Comparison of ENCODE assay signal across 8 cellular contexts in genomic region chr19:2015611-2015950, GRCh38. TPM values are rescaled to one million over a fixed set of nuclear protein-coding genes. Genes with fewer than 3 reads are reported as not detected.
A peak's percentile ranks its signal among the peaks of the same experiment; 100 is the strongest.
DNase-seq lines count a peak whose midpoint lies in the region; ATAC-seq, FAIRE-seq and TF ChIP-seq lines count a peak whose summit lies in the region.

BTBD2 (minus strand) TSS chr19:2015714; CDS start chr19:2015703, 11 bp downstream.

- TF ChIP-seq CTCF in A673 (conservative IDR thresholded peaks at IDR 0.05; ENCODE audit: low read depth, low read length) (no peak), PC-3 (conservative IDR thresholded peaks at IDR 0.05; ENCODE audit: low read depth, low read length) (no peak), glutamatergic neuron (IDR thresholded peaks at IDR 0.05; ENCODE audit: partially characterized antibody, unreplicated experiment) (no peak), osteocyte (IDR thresholded peaks at IDR 0.05) (no peak)

- H3K9ac ChIP-seq in PC-3 (ENCODE audit: low read length), result peak within 1 kb of the TSS; percentile 75

- 1% methylated on average over 19 of the region's 19 CpGs for WGBS in urinary bladder

- intact Hi-C loops in A673 (cut with micrococcal nuclease; ENCODE audit: unreplicated experiment) (no loop called here), PC-3 (cut with micrococcal nuclease) (no loop called here)

- H3K79me2 ChIP-seq in PC-3 (ENCODE audit: low read length), result peaks cover 35% of the 10 kb centered on the region

- POLR2A ChIA-PET in A673 (lab: Charles Lee; ENCODE audit: low non-redundant PET) (interaction anchor here (0.5 to 0.8 kb wide), 2 partner anchors 113 to 365 kb away, joined by 3 to 19 read pairs; no protein-coding TSS in a partner anchor), PC-3 (lab: Charles Lee; ENCODE audit: unreplicated experiment) (no interaction called here)

- H3K36me3 Mint-ChIP-seq in activated naive CD8-positive, alpha-beta T cell, result no peaks in the 10 kb centered on the region
- H3K36me3 Mint-ChIP-seq in glutamatergic neuron (ENCODE audit: unreplicated experiment), result no peaks in the 10 kb centered on the region
- H3K36me3 Mint-ChIP-seq in osteocyte (ENCODE audit: unreplicated experiment), result peaks cover 7% of the 10 kb centered on the region

- peak; percentile 88 for DNase-seq in A673 (ENCODE audit: low spot score)
- peak; percentile 60 for DNase-seq in GM19239 (ENCODE audit: insufficient read length, low spot score)
- peak; percentile 45 for DNase-seq in PC-3
- DNase-seq in glutamatergic neuron, result peak; percentile 61
- no peak for DNase-seq in osteocyte (ENCODE audit: extremely low spot score, unreplicated experiment)

- H2AFZ ChIP-seq in PC-3 (ENCODE audit: low read length), result peak within 1 kb of the TSS; percentile 45; the same call in 1 of the 2 replicates

- no peaks in the 10 kb centered on the region for H3K9me2 ChIP-seq in PC-3 (replicated peaks; ENCODE audit: low read length)

- H3K4me2 ChIP-seq in PC-3 (ENCODE audit: low read length), result peak within 1 kb of the TSS; percentile 83

- no peaks in the 10 kb centered on the region for H4K20me1 ChIP-seq in PC-3 (ENCODE audit: low read length)

- H3F3A ChIP-seq in PC-3 (ENCODE audit: low read length, unreplicated experiment), result no peaks in the 10 kb centered on the region

- H3K9me3 ChIP-seq in A673 (ENCODE audit: low read depth, low read length, poor library complexity, severe bottlenecking), result no peaks in the 10 kb centered on the region
- H3K9me3 ChIP-seq in PC-3 (ENCODE audit: low read length), result no peaks in the 10 kb centered on the region

- H3K27ac ChIP-seq in A673 (ENCODE audit: low read depth, low read length, poor library complexity, severe bottlenecking), result peak within 1 kb of the TSS; percentile 67
- H3K27ac ChIP-seq in PC-3 (ENCODE audit: low read length), result no peak within 1 kb of the TSS
- peak within 1 kb of the TSS; percentile 73 for H3K27ac ChIP-seq in urinary bladder (ENCODE audit: low read depth)

- H3K36me3 ChIP-seq in A673 (ENCODE audit: insufficient read depth, low read length, poor library complexity, severe bottlenecking) (peaks cover 6% of the 10 kb centered on the region), PC-3 (ENCODE audit: low read depth, low read length) (no peaks in the 10 kb centered on the region), urinary bladder (ENCODE audit: insufficient read depth) (no peaks in the 10 kb centered on the region)

- peak within 1 kb of the TSS; percentile 22 for H3K27ac Mint-ChIP-seq in activated naive CD8-positive, alpha-beta T cell
- no peak within 1 kb of the TSS for H3K27ac Mint-ChIP-seq in glutamatergic neuron (ENCODE audit: unreplicated experiment)
- peak within 1 kb of the TSS; percentile 14 for H3K27ac Mint-ChIP-seq in osteocyte (ENCODE audit: unreplicated experiment)

- peak within 1 kb of the TSS; percentile 63 for H3K4me3 Mint-ChIP-seq in activated naive CD8-positive, alpha-beta T cell
- peak within 1 kb of the TSS; percentile 73 for H3K4me3 Mint-ChIP-seq in glutamatergic neuron (ENCODE audit: unreplicated experiment)
- peak within 1 kb of the TSS; percentile 69 for H3K4me3 Mint-ChIP-seq in osteocyte (ENCODE audit: unreplicated experiment)

- H3K4me1 ChIP-seq in A673 (ENCODE audit: insufficient read depth, low read length, poor library complexity, severe bottlenecking) (no peaks in the 10 kb centered on the region), PC-3 (ENCODE audit: insufficient read depth, low read length) (peaks cover 3% of the 10 kb centered on the region; the same call in 1 of the 2 replicates), urinary bladder (ENCODE audit: insufficient read depth) (no peaks in the 10 kb centered on the region)

- no peak for FAIRE-seq in GM19239 (lab: Jason Lieb, UNC)

- no peak for ATAC-seq in PC-3
- ATAC-seq in HG03457 (IDR thresholded peaks at IDR 0.05; ENCODE audit: unreplicated experiment), result no peak

- BruUV-seq in A673 (replicated peaks; lab: Mats Ljungman, UMichigan), result no TSS peak
- no TSS peak for BruUV-seq in PC-3 (replicated peaks; lab: Mats Ljungman, UMichigan)

- peaks cover 15% of the 10 kb centered on the region for H3K4me1 Mint-ChIP-seq in activated naive CD8-positive, alpha-beta T cell (ENCODE audit: low read depth)
- H3K4me1 Mint-ChIP-seq in glutamatergic neuron (ENCODE audit: low read depth, unreplicated experiment), result no peaks in the 10 kb centered on the region
- H3K4me1 Mint-ChIP-seq in osteocyte (ENCODE audit: unreplicated experiment), result peaks cover 18% of the 10 kb centered on the region

- H3K27me3 ChIP-seq in A673 (replicated peaks; ENCODE audit: insufficient read depth, low read depth, low read length, poor library complexity) (no peaks in the 10 kb centered on the region), PC-3 (ENCODE audit: low read length) (no peaks in the 10 kb centered on the region)

- no peaks in the 10 kb centered on the region for H3K9me3 Mint-ChIP-seq in activated naive CD8-positive, alpha-beta T cell (ENCODE audit: low read depth)
- H3K9me3 Mint-ChIP-seq in glutamatergic neuron (ENCODE audit: unreplicated experiment) (peaks cover 2% of the 10 kb centered on the region), osteocyte (ENCODE audit: unreplicated experiment) (no peaks in the 10 kb centered on the region)

- no peaks in the 10 kb centered on the region for H3K27me3 Mint-ChIP-seq in activated naive CD8-positive, alpha-beta T cell
- H3K27me3 Mint-ChIP-seq in glutamatergic neuron (ENCODE audit: unreplicated experiment), result peaks cover 2% of the 10 kb centered on the region
- H3K27me3 Mint-ChIP-seq in osteocyte (ENCODE audit: unreplicated experiment), result no peaks in the 10 kb centered on the region

- CTCF ChIA-PET in A673 (lab: Charles Lee) (interaction anchor here (0.5 kb wide), 1 partner anchor 87 kb away, joined by 3 read pairs; no protein-coding TSS in a partner anchor), PC-3 (lab: Charles Lee) (no interaction called here)

- H3K4me3 ChIP-seq in A673 (ENCODE audit: low read depth, low read length, poor library complexity, severe bottlenecking) (peak within 1 kb of the TSS; percentile 81), PC-3 (ENCODE audit: low read length) (peak within 1 kb of the TSS; percentile 74), urinary bladder (ENCODE audit: low read depth, low read length) (peak within 1 kb of the TSS; percentile 96)

RNA-seq across cellular contexts. Expression of gene BTBD2, which starts in this region (rescaled TPM):
- total RNA-seq in A673 (2021) (91.7 and 110 TPM in 2 replicates), PC-3 (2014; rRNA removed) (72.0 and 94.0 TPM in 2 replicates), glutamatergic neuron (ENCODE audit: unreplicated experiment) (70.4 TPM), osteocyte (86.0 and 95.9 TPM in 2 replicates), urinary bladder (38.0 TPM)
- 83.0 TPM for polyA plus RNA-seq in urinary bladder
